Comparison of ENCODE assay signal across 12 cellular contexts in the genomic region with DNA sequence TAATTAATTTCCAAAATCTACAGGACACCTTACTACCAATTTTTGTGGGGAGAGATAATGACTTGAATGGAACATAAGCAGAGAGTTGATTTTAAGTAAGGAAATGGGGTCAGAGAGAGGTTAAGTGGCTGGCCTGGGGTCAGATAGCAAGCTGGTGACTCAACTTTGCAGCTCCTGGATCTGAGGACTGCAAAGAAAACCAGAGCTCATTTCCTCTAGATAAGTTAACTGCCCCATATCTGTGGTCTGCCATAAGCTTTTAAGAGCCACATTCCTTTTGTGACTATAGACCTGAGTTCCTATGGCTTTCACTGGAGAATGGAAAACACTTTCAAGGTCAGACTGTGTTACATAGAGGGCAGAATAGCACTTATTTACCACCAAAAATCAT.
DNase-seq lines count a peak whose midpoint lies in the region; ATAC-seq, FAIRE-seq and TF ChIP-seq lines count a peak whose summit lies in the region.
"Had no signal": no experiment of that assay in that cellular context is flagged by ENCODE, and none has a peak within 500 bp of the region (broad histone marks: within the 10 kb centered on the region; RNA-seq: fewer than 3 reads in every experiment).

No MANE protein-coding gene starts in this region.

- no peak overlapping the region for H3K4ac ChIP-seq in mesenchymal stem cell (ENCODE audit: low read depth in 1 of 2, low read length in 2 of 2)

- H3K9me3 ChIP-seq in MG63 (no peaks in the 10 kb centered on the region), mesenchymal stem cell (ENCODE audit: control insufficient read depth, low read length) (no peaks in the 10 kb centered on the region)
- H3K9me3 ChIP-seq: suprapubic skin had no signal

- intact Hi-C loops in Calu3 (cut with micrococcal nuclease; ENCODE audit: unreplicated experiment) = loop anchor here (2.0 to 10.0 kb wide), 4 partner anchors 33 to 544 kb away; no protein-coding TSS in a partner anchor
- intact Hi-C loops in lower leg skin (cut with DNase I; ENCODE audit: low total_unique reads) = no loop called here

- H3K36me3 ChIP-seq in MG63 = no peaks in the 10 kb centered on the region
- H3K36me3 ChIP-seq in bronchial epithelial cell (ENCODE audit: control insufficient read depth, insufficient read depth, low read length) = no peaks in the 10 kb centered on the region
- H3K36me3 ChIP-seq in mesenchymal stem cell (ENCODE audit: control insufficient read depth in 1 of 2, insufficient read depth in 2 of 2, low read depth in 1 of 2, low read length in 2 of 2) = no peaks in the 10 kb centered on the region
- H3K36me3 ChIP-seq: suprapubic skin had no signal

- CTCF ChIA-PET in Calu3 (lab: Charles Lee) = interaction anchor here (0.6 to 1.7 kb wide), 4 partner anchors 13 to 487 kb away, joined by 3 to 5 read pairs (median 4); no protein-coding TSS in a partner anchor

- peak overlapping the region; percentile 63 for H3K27ac Mint-ChIP-seq in Calu3 (ENCODE audit: unreplicated experiment)
- H3K27ac Mint-ChIP-seq: activated naive CD4-positive, alpha-beta T cell treated with anti-CD3 and anti-CD28 coated beads, Interleukin-2, amount 50 U/mL, for 24 hours; CD8-positive, alpha-beta memory T cell had no signal

- H4K91ac ChIP-seq in mesenchymal stem cell (ENCODE audit: low read length) = no peak overlapping the region

- H2AK5ac ChIP-seq in mesenchymal stem cell (ENCODE audit: low read length, severe bottlenecking) = no peak overlapping the region

- H2BK12ac ChIP-seq in mesenchymal stem cell (ENCODE audit: low read length in 2 of 2) = no peak overlapping the region

- H2BK15ac ChIP-seq in mesenchymal stem cell (ENCODE audit: low read depth, poor library complexity, severe bottlenecking) = no peak overlapping the region

- no peak overlapping the region for H4K8ac ChIP-seq in mesenchymal stem cell (ENCODE audit: low read length)

- no peak overlapping the region for H2BK5ac ChIP-seq in mesenchymal stem cell (ENCODE audit: low read depth, low read length, poor library complexity, severe bottlenecking)

- no peaks in the 10 kb centered on the region for H3K27me3 Mint-ChIP-seq in Calu3 (ENCODE audit: unreplicated experiment)
- H3K27me3 Mint-ChIP-seq: CD8-positive, alpha-beta memory T cell had no signal

- no peak overlapping the region for H3K14ac ChIP-seq in mesenchymal stem cell (ENCODE audit: low read length in 2 of 2)

- H3K4me1 ChIP-seq in mesenchymal stem cell (ENCODE audit: control insufficient read depth, insufficient read depth, low read depth, low read length) = no peaks in the 10 kb centered on the region
- H3K4me1 ChIP-seq: suprapubic skin had no signal

- peak; percentile 56 for DNase-seq in Calu3
- DNase-seq in MG63 = peak; percentile 49
- DNase-seq in bronchial epithelial cell (ENCODE audit: low read depth) = peak; percentile 13
- DNase-seq in mesenchymal stem cell = peak; percentile 86
- DNase-seq in lower leg skin (ENCODE audit: low spot score in 2 of 2) = no peak
- no peak for DNase-seq in NCI-H774 (lab: John Stamatoyannopoulos, UW)
- DNase-seq: CD8-positive, alpha-beta memory T cell; KBM-7 had no signal

- ATAC-seq in HG03571 (IDR thresholded peaks at IDR 0.05; ENCODE audit: unreplicated experiment) (no peak), HG02884 (IDR thresholded peaks at IDR 0.05; ENCODE audit: unreplicated experiment) (no peak)

- peak overlapping the region; percentile 74 for H3K27ac ChIP-seq in mesenchymal stem cell (ENCODE audit: low read length, poor library complexity, severe bottlenecking)
- H3K27ac ChIP-seq: suprapubic skin had no signal

- TF ChIP-seq POLR2A in lower leg skin (IDR thresholded peaks at IDR 0.05) = no peak

- H2BK120ac ChIP-seq in mesenchymal stem cell (ENCODE audit: low read depth, low read length) = no peak overlapping the region

- no peaks in the 10 kb centered on the region for H3K9me3 Mint-ChIP-seq in Calu3 (ENCODE audit: low read depth, unreplicated experiment)
- H3K9me3 Mint-ChIP-seq: activated naive CD4-positive, alpha-beta T cell treated with anti-CD3 and anti-CD28 coated beads, Interleukin-2, amount 50 U/mL, for 24 hours; CD8-positive, alpha-beta memory T cell had no signal

- H3K36me3 Mint-ChIP-seq in Calu3 (ENCODE audit: insufficient read depth, unreplicated experiment) = no peaks in the 10 kb centered on the region
- H3K36me3 Mint-ChIP-seq: activated naive CD4-positive, alpha-beta T cell treated with anti-CD3 and anti-CD28 coated beads, Interleukin-2, amount 50 U/mL, for 24 hours; CD8-positive, alpha-beta memory T cell had no signal

- H3K4me1 Mint-ChIP-seq in Calu3 (ENCODE audit: low read depth, unreplicated experiment) = peaks cover 29% of the 10 kb centered on the region
- H3K4me1 Mint-ChIP-seq: activated naive CD4-positive, alpha-beta T cell treated with anti-CD3 and anti-CD28 coated beads, Interleukin-2, amount 50 U/mL, for 24 hours; CD8-positive, alpha-beta memory T cell had no signal

- H3K18ac ChIP-seq in mesenchymal stem cell (ENCODE audit: low read depth in 1 of 2, low read length in 2 of 2) = no peak overlapping the region

- no peak overlapping the region for H3K9ac ChIP-seq in mesenchymal stem cell (ENCODE audit: low read length)

- no peak for TF ChIP-seq CTCF in Calu3 (IDR thresholded peaks at IDR 0.05; ENCODE audit: unreplicated experiment)
- no peak for TF ChIP-seq CTCF in bronchial epithelial cell (IDR thresholded peaks at IDR 0.05; ENCODE audit: insufficient read depth, low read length, severe bottlenecking)
- no peak for TF ChIP-seq CTCF in lower leg skin (IDR thresholded peaks at IDR 0.05)

- no peak overlapping the region for H3K4me3 ChIP-seq in MG63
- H3K4me3 ChIP-seq in bronchial epithelial cell (ENCODE audit: low read depth, low read length) = no peak overlapping the region
- H3K4me3 ChIP-seq in mesenchymal stem cell (ENCODE audit: insufficient read depth in 1 of 2, low read depth in 1 of 2, low read length in 2 of 2) = no peak overlapping the region
- no peak overlapping the region for H3K4me3 ChIP-seq in lower leg skin (ENCODE audit: low read depth, poor library complexity, severe bottlenecking)
- H3K4me3 ChIP-seq: suprapubic skin had no signal

- H3K79me1 ChIP-seq in mesenchymal stem cell (replicated peaks; ENCODE audit: low read length, poor library complexity, severe bottlenecking) = no peaks in the 10 kb centered on the region

- no peak overlapping the region for H3K23ac ChIP-seq in mesenchymal stem cell (ENCODE audit: low read length in 2 of 2)

- H3K4me2 ChIP-seq in mesenchymal stem cell (ENCODE audit: low read length, poor library complexity, severe bottlenecking) = no peak overlapping the region

- no TSS peak for BruUV-seq in Calu3 (replicated peaks; lab: Mats Ljungman, UMichigan)

- no peak for FAIRE-seq in bronchial epithelial cell (lab: Jason Lieb, UNC)

- H3K27me3 ChIP-seq in MG63 = no peaks in the 10 kb centered on the region
- no peaks in the 10 kb centered on the region for H3K27me3 ChIP-seq in bronchial epithelial cell (ENCODE audit: control insufficient read depth, insufficient read depth, low read length)
- no peaks in the 10 kb centered on the region for H3K27me3 ChIP-seq in mesenchymal stem cell (ENCODE audit: control insufficient read depth in 1 of 2, insufficient read depth in 1 of 2, low read length in 2 of 2)
- H3K27me3 ChIP-seq: suprapubic skin had no signal

- no peak overlapping the region for H3K4me3 Mint-ChIP-seq in Calu3 (ENCODE audit: low read depth, unreplicated experiment)
- H3K4me3 Mint-ChIP-seq: activated naive CD4-positive, alpha-beta T cell treated with anti-CD3 and anti-CD28 coated beads, Interleukin-2, amount 50 U/mL, for 24 hours; CD8-positive, alpha-beta memory T cell had no signal

- no peak overlapping the region for H2AFZ ChIP-seq in mesenchymal stem cell (ENCODE audit: low read depth, low read length)

Comparison
In these comparisons a context has a peak if more than half of its experiments do, and no peak if none do; other contexts are left out.
1. DNase-seq: peak in Calu3 (single experiment), MG63 (single experiment), bronchial epithelial cell (single experiment) and mesenchymal stem cell (single experiment); none in lower leg skin (0 of 2) and NCI-H774 (single experiment).